Comparison of ENCODE assay signal across 1 cellular context in the genomic region with DNA sequence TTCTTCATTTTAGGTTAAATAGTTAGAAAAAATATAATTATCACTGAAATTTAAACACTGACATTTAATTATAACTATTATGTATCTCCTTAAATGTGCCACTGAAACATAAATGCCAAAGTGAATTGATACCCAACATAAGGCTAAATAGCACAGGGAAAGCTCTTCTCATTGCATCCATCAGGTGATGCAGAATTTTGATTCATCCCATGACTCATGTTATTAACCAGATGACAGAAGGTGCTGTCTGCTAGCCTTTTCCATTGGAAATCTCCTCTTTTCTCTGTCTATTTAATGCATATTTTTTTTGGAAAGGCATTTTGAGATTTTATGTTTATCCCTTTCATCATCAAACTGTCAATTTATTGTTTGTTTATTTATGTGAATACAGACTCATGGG.
TF ChIP-seq lines count a peak whose summit lies in the region.

No MANE protein-coding gene starts in this region.

TF ChIP-seq in IMR-90, 13 proteins besides CTCF, POLR2A, EP300 and RAD21 (continued from another document):
- TF ChIP-seq, protein P1, sequence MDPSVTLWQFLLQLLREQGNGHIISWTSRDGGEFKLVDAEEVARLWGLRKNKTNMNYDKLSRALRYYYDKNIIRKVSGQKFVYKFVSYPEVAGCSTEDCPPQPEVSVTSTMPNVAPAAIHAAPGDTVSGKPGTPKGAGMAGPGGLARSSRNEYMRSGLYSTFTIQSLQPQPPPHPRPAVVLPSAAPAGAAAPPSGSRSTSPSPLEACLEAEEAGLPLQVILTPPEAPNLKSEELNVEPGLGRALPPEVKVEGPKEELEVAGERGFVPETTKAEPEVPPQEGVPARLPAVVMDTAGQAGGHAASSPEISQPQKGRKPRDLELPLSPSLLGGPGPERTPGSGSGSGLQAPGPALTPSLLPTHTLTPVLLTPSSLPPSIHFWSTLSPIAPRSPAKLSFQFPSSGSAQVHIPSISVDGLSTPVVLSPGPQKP (IDR thresholded peaks at IDR 0.05; ENCODE audit: borderline replicate concordance, low read depth, low read length), result no peak
